1 cellular context compared by ENCODE assay signal in genomic region chr10:102808380-102808779, GRCh38.
TF ChIP-seq lines count a peak whose summit lies in the region.

No MANE protein-coding gene starts in this region.

TF ChIP-seq in WTC11, 78 proteins besides CTCF, POLR2A, EP300 and RAD21 (continued from another document):
- TF ChIP-seq E2F4 (CRISPR knock-in tag; IDR thresholded peaks at IDR 0.05; ENCODE audit: borderline replicate concordance, low read depth) (no peak), ARID4B (CRISPR knock-in tag; IDR thresholded peaks at IDR 0.05; ENCODE audit: borderline replicate concordance) (no peak)
